14 cellular contexts compared by ENCODE assay signal in genomic region chr7:117460815-117461214, GRCh38. TPM values are rescaled to one million over a fixed set of nuclear protein-coding genes. Genes with fewer than 3 reads are reported as not detected.
"Had no signal": no experiment of that assay in that cellular context is flagged by ENCODE, and none has a peak within 500 bp of the region (broad histone marks: within the 10 kb centered on the region; RNA-seq: fewer than 3 reads in every experiment).

No MANE protein-coding gene starts in this region.

RNA-seq across cellular contexts. Expression of gene CFTR, which starts 19.0 kb away (rescaled TPM):
- total RNA-seq: activated B cell treated with CpG ODN at 0.5 μM for 24 hours; activated CD4-positive, alpha-beta memory T cell treated with anti-CD3 and anti-CD28 coated beads for 36 hours; activated CD4-positive, alpha-beta memory T cell treated with anti-CD3 and anti-CD28 coated beads, Interleukin-2, amount 10 ng/mL, durations not matched to agents 7 days and 5 days; activated CD4-positive, alpha-beta T cell treated with anti-CD3 and anti-CD28 coated beads for 36 hours; activated CD4-positive, alpha-beta T cell treated with anti-CD3 and anti-CD28 coated beads, Interleukin-2, amount 10 ng/mL, durations not matched to agents 24 days and 14 days; activated CD4-positive, alpha-beta T cell treated with anti-CD3 and anti-CD28 coated beads, Interleukin-2, amount 10 ng/mL, durations not matched to agents 7 days and 5 days; activated CD8-positive, alpha-beta memory T cell treated with anti-CD3 and anti-CD28 coated beads for 36 hours; activated CD8-positive, alpha-beta memory T cell treated with anti-CD3 and anti-CD28 coated beads, Interleukin-2, amount 10 ng/mL, durations not matched to agents 7 days and 5 days; activated CD8-positive, alpha-beta T cell treated with anti-CD3 and anti-CD28 coated beads for 36 hours; activated CD8-positive, alpha-beta T cell treated with anti-CD3 and anti-CD28 coated beads, Interleukin-2, amount 10 ng/mL, durations not matched to agents 7 days and 5 days; T-helper 1 cell treated with Interleukin-12 subunit alpha and Interleukin-12 subunit beta and Interleukin-4 antibody, amounts not matched to agents 30 ng/mL and 1 ng/mL, for 36 hours; T-helper 17 cell; T-helper 2 cell treated with Interferon-gamma antibody and Interleukin-4, amounts not matched to agents 100 ng/mL and 5 ng/mL, for 36 hours had no signal

RNA-seq across cellular contexts. Expression of gene ASZ1, which starts 33.5 kb away (rescaled TPM):
- total RNA-seq: activated B cell treated with CpG ODN at 0.5 μM for 24 hours; activated CD4-positive, alpha-beta memory T cell treated with anti-CD3 and anti-CD28 coated beads for 36 hours; activated CD4-positive, alpha-beta memory T cell treated with anti-CD3 and anti-CD28 coated beads, Interleukin-2, amount 10 ng/mL, durations not matched to agents 7 days and 5 days; activated CD4-positive, alpha-beta T cell treated with anti-CD3 and anti-CD28 coated beads for 36 hours; activated CD4-positive, alpha-beta T cell treated with anti-CD3 and anti-CD28 coated beads, Interleukin-2, amount 10 ng/mL, durations not matched to agents 24 days and 14 days; activated CD4-positive, alpha-beta T cell treated with anti-CD3 and anti-CD28 coated beads, Interleukin-2, amount 10 ng/mL, durations not matched to agents 7 days and 5 days; activated CD8-positive, alpha-beta memory T cell treated with anti-CD3 and anti-CD28 coated beads for 36 hours; activated CD8-positive, alpha-beta memory T cell treated with anti-CD3 and anti-CD28 coated beads, Interleukin-2, amount 10 ng/mL, durations not matched to agents 7 days and 5 days; activated CD8-positive, alpha-beta T cell treated with anti-CD3 and anti-CD28 coated beads for 36 hours; activated CD8-positive, alpha-beta T cell treated with anti-CD3 and anti-CD28 coated beads, Interleukin-2, amount 10 ng/mL, durations not matched to agents 7 days and 5 days; T-helper 1 cell treated with Interleukin-12 subunit alpha and Interleukin-12 subunit beta and Interleukin-4 antibody, amounts not matched to agents 30 ng/mL and 1 ng/mL, for 36 hours; T-helper 17 cell; T-helper 2 cell treated with Interferon-gamma antibody and Interleukin-4, amounts not matched to agents 100 ng/mL and 5 ng/mL, for 36 hours; WTC11 had no signal
